ENCODE assay signal across 16 cellular contexts in genomic region chr14:84090837-84091236, GRCh38.
"Had no signal": no experiment of that assay in that cellular context is flagged by ENCODE, and none has a peak within 500 bp of the region (broad histone marks: within the 10 kb centered on the region; RNA-seq: fewer than 3 reads in every experiment).

No MANE protein-coding gene starts in this region.

- H3K4me1 ChIP-seq: foreskin keratinocyte had no signal

- H3K36me3 ChIP-seq: pancreas, thoracic aorta had no signal

- H3K9me3 ChIP-seq: pancreas, thoracic aorta had no signal

- FAIRE-seq: colon, endothelial cell of umbilical vein, pancreas, small intestine had no signal

- DNase-seq: dermis blood vessel endothelial cell; erythroblast; foreskin keratinocyte; left colon; mammary epithelial cell; naive thymus-derived CD4-positive, alpha-beta T cell; nephron progenitor cell; small intestine; stimulated activated CD4-positive, alpha-beta T cell treated with anti-CD3 and anti-CD28 coated beads, Interleukin-4, amount 100 ng/mL, for 1 hour; stimulated activated CD8-positive, alpha-beta memory T cell treated with anti-CD3 and anti-CD28 coated beads, Interleukin-4, amount 100 ng/mL, for 48 hours; trophoblast cell had no signal

- H3K4me3 ChIP-seq: pancreas, thoracic aorta had no signal

- H3K27me3 ChIP-seq: foreskin keratinocyte, pancreas had no signal

- ATAC-seq: left colon; naive thymus-derived CD4-positive, alpha-beta T cell; pancreas; stimulated activated effector memory CD8-positive, alpha-beta T cell treated with anti-CD3 and anti-CD28 coated beads, Interleukin-12 subunit alpha, Interleukin-12 subunit beta, amount 100 ng/mL, for 72 hours had no signal

- H3K27ac ChIP-seq: foreskin keratinocyte, pancreas, thoracic aorta had no signal
